In genomic region chr4:48133668-48134444, GRCh38 we compare ENCODE assay signal across 12 cellular contexts. TPM values are rescaled to one million over a fixed set of nuclear protein-coding genes. Genes with fewer than 3 reads are reported as not detected.
DNase-seq lines count a peak whose midpoint lies in the region; TF ChIP-seq lines count a peak whose summit lies in the region.
"Had no signal": no experiment of that assay in that cellular context is flagged by ENCODE, and none has a peak within 500 bp of the region (broad histone marks: within the 10 kb centered on the region; RNA-seq: fewer than 3 reads in every experiment).

Gene TXK (minus strand): TSS chr4:48134250. CDS start chr4:48134170, 80 bp downstream.

- no peak within 1 kb of the TSS for H2AFZ ChIP-seq in hepatocyte

- WGBS in hepatocyte (ENCODE audit: low lambda C conversion rate, missing lambda C conversion rate) = 97% methylated on average over 5 of the region's 5 CpGs

- H3K36me3 ChIP-seq in adipocyte (ENCODE audit: control insufficient read depth, insufficient read depth, low read length, severe bottlenecking) = no peaks in the 10 kb centered on the region
- H3K36me3 ChIP-seq in vagina = peaks cover 0 to 11% of the 10 kb centered on the region in 2 donors
- H3K36me3 ChIP-seq in hepatocyte (replicated peaks; ENCODE audit: insufficient read depth, low read depth) = no peaks in the 10 kb centered on the region
- H3K36me3 ChIP-seq: prostate gland had no signal

- no peaks in the 10 kb centered on the region for H4K20me1 ChIP-seq in hepatocyte (ENCODE audit: insufficient read depth, poor library complexity, severe bottlenecking)

- peaks cover 4% of the 10 kb centered on the region for H3K4me1 ChIP-seq in adipocyte (ENCODE audit: control insufficient read depth, insufficient read depth, low read length)
- H3K4me1 ChIP-seq in vagina = no peaks in the 10 kb centered on the region
- no peaks in the 10 kb centered on the region for H3K4me1 ChIP-seq in hepatocyte (ENCODE audit: insufficient read depth)
- H3K4me1 ChIP-seq: prostate gland had no signal

- H3K27ac ChIP-seq in vagina (no peak within 1 kb of the TSS), hepatocyte (no peak within 1 kb of the TSS)
- H3K27ac ChIP-seq: prostate gland had no signal

- peak; percentile 16 for DNase-seq in COR-L47 (lab: John Stamatoyannopoulos, UW)
- DNase-seq in MV-4-11 (lab: John Stamatoyannopoulos, UW) = peak; percentile 46
- DNase-seq in adipocyte (ENCODE audit: low read depth) = peak; percentile 57
- DNase-seq in mesothelial cell of epicardium (ENCODE audit: low spot score in 2 of 2, unreplicated experiment in 2 of 2) = no peak
- DNase-seq in stimulated activated CD4-positive, alpha-beta T cell treated with anti-CD3 and anti-CD28 coated beads, Interleukin-2, amount 100 ng/mL, for 24 hours = no peak
- DNase-seq in vagina (ENCODE audit: extremely low spot score in 2 of 2) = no peak
- no peak for DNase-seq in hepatocyte (ENCODE audit: low spot score)
- DNase-seq: Caco-2, NCI-H524, SIG-M5 had no signal

- H3K27ac Mint-ChIP-seq in mesothelial cell of epicardium = peak within 1 kb of the TSS; percentile 53
- H3K27ac Mint-ChIP-seq: WTC11 had no signal

- TF ChIP-seq CTCF in mesothelial cell of epicardium (IDR thresholded peaks at IDR 0.05; ENCODE audit: unreplicated experiment) (no peak), vagina (IDR thresholded peaks at IDR 0.05) (no peak), hepatocyte (IDR thresholded peaks at IDR 0.05; ENCODE audit: poor library complexity) (no peak)

- H3K27me3 ChIP-seq in adipocyte (replicated peaks; ENCODE audit: control insufficient read depth, insufficient read depth, low read length) (no peaks in the 10 kb centered on the region), vagina (no peaks in the 10 kb centered on the region), hepatocyte (no peaks in the 10 kb centered on the region)

- H3K36me3 Mint-ChIP-seq in mesothelial cell of epicardium = peaks cover 21% of the 10 kb centered on the region

- no peaks in the 10 kb centered on the region for H3K79me2 ChIP-seq in hepatocyte

- intact Hi-C loops in vagina (cut with DNase I) = no loop called here

- no peak for TF ChIP-seq POLR2A in vagina (IDR thresholded peaks at IDR 0.05)

- H3K4me1 Mint-ChIP-seq in mesothelial cell of epicardium = peaks cover 35% of the 10 kb centered on the region

- no peaks in the 10 kb centered on the region for H3K27me3 Mint-ChIP-seq in mesothelial cell of epicardium (ENCODE audit: low read depth)

- H3K4me3 ChIP-seq in adipocyte (ENCODE audit: low read length) (no peak within 1 kb of the TSS), vagina (no peak within 1 kb of the TSS), hepatocyte (no peak within 1 kb of the TSS)
- H3K4me3 ChIP-seq: prostate gland had no signal

- H3K9me3 Mint-ChIP-seq in mesothelial cell of epicardium = no peaks in the 10 kb centered on the region
- H3K9me3 Mint-ChIP-seq: WTC11 had no signal

- H3K4me2 ChIP-seq in hepatocyte = no peak within 1 kb of the TSS

- H3K9ac ChIP-seq in adipocyte (ENCODE audit: low read length) = no peak within 1 kb of the TSS

- no peak within 1 kb of the TSS for H3K4me3 Mint-ChIP-seq in mesothelial cell of epicardium
- H3K4me3 Mint-ChIP-seq: WTC11 had no signal

- H3K9me2 ChIP-seq in hepatocyte (replicated peaks; ENCODE audit: insufficient read depth) = no peaks in the 10 kb centered on the region

- H3K9me3 ChIP-seq in adipocyte (ENCODE audit: control insufficient read depth, low read length) = no peaks in the 10 kb centered on the region
- H3K9me3 ChIP-seq in vagina = no peaks in the 10 kb centered on the region
- no peaks in the 10 kb centered on the region for H3K9me3 ChIP-seq in hepatocyte (ENCODE audit: low read depth)
- H3K9me3 ChIP-seq: Caco-2, prostate gland had no signal

RNA-seq across cellular contexts. Expression of gene TXK, which starts in this region (rescaled TPM):
- 1.5 to 1.7 TPM (median 1.7 TPM) in 3 replicates for total RNA-seq in mesothelial cell of epicardium
- 8.1 TPM for total RNA-seq in vagina
- 0.40 and 1.5 TPM in 2 replicates for total RNA-seq in hepatocyte
- 0.18 and 0.76 TPM in 2 replicates for polyA plus RNA-seq in hepatocyte

Comparison
In these comparisons a context has a peak if more than half of its experiments do, and no peak if none do; other contexts are left out.
1. DNase-seq: peak in COR-L47 (single experiment), MV-4-11 (single experiment) and adipocyte (single experiment); none in mesothelial cell of epicardium (0 of 2), stimulated activated CD4-positive, alpha-beta T cell treated with anti-CD3 and anti-CD28 coated beads, Interleukin-2, amount 100 ng/mL, for 24 hours (0 of 2), vagina (0 of 2) and hepatocyte (single experiment).